In genomic region chr11:13316528-13316961, GRCh38 we compare ENCODE assay signal across 10 cellular contexts. TPM values are rescaled to one million over a fixed set of nuclear protein-coding genes. Genes with fewer than 3 reads are reported as not detected.
A peak's percentile ranks its signal among the peaks of the same experiment; 100 is the strongest.
DNase-seq lines count a peak whose midpoint lies in the region; ATAC-seq and TF ChIP-seq lines count a peak whose summit lies in the region.
"Had no signal": no experiment of that assay in that cellular context is flagged by ENCODE, and none has a peak within 500 bp of the region (broad histone marks: within the 10 kb centered on the region; RNA-seq: fewer than 3 reads in every experiment).

No MANE protein-coding gene starts in this region.

- peak overlapping the region in 5 of 10 donors; percentile 31 to 83 (median 52) for H3K27ac Mint-ChIP-seq in naive thymus-derived CD8-positive, alpha-beta T cell
- H3K27ac Mint-ChIP-seq: activated T-helper 2 cell treated with anti-CD3 and anti-CD28 coated beads, Interferon-gamma antibody, Interleukin-2, Interleukin-4, amounts not matched to agents 10 μg/mL and 5 μg/mL and 100 μg/mL, durations not matched to agents 14 hours and 24 hours and 36 hours had no signal

- H3K4me1 ChIP-seq in osteoblast (ENCODE audit: insufficient read depth, low read length), result peaks cover 16% of the 10 kb centered on the region

- H3K27ac ChIP-seq in osteoblast (ENCODE audit: low read depth, low read length), result no peak overlapping the region

- POLR2A ChIA-PET in naive thymus-derived CD8-positive, alpha-beta T cell (lab: Charles Lee), result interaction anchor here (0.8 kb wide), 1 partner anchor 38 kb away, joined by 3 read pairs; no protein-coding TSS in a partner anchor

- no peaks in the 10 kb centered on the region for H3K27me3 Mint-ChIP-seq in naive thymus-derived CD8-positive, alpha-beta T cell

- peaks cover 2 to 29% (median 5%) of the 10 kb centered on the region in 3 donors for H3K36me3 Mint-ChIP-seq in naive thymus-derived CD8-positive, alpha-beta T cell

- TF ChIP-seq CTCF in osteoblast (IDR thresholded peaks at IDR 0.05; ENCODE audit: extremely low read depth, low read depth, low read length), result no peak

- peaks cover 52 to 94% (median 86%) of the 10 kb centered on the region in 4 donors for H3K4me1 Mint-ChIP-seq in naive thymus-derived CD8-positive, alpha-beta T cell

- peak overlapping the region; percentile 80 for H2AFZ ChIP-seq in osteoblast (ENCODE audit: low read length)

- no peaks in the 10 kb centered on the region for H3K9me3 Mint-ChIP-seq in naive thymus-derived CD8-positive, alpha-beta T cell
- H3K9me3 Mint-ChIP-seq: activated T-helper 2 cell treated with anti-CD3 and anti-CD28 coated beads, Interferon-gamma antibody, Interleukin-2, Interleukin-4, amounts not matched to agents 10 μg/mL and 5 μg/mL and 100 μg/mL, durations not matched to agents 14 hours and 24 hours and 36 hours had no signal

- peaks cover 14% of the 10 kb centered on the region for H4K20me1 ChIP-seq in osteoblast (ENCODE audit: insufficient read depth, low read length)

- peak; percentile 40 for ATAC-seq in HG02884 (IDR thresholded peaks at IDR 0.05; ENCODE audit: unreplicated experiment)
- no peak for ATAC-seq in naive thymus-derived CD8-positive, alpha-beta T cell

- H3K9me3 ChIP-seq in osteoblast (ENCODE audit: low read depth, low read length), result no peaks in the 10 kb centered on the region

- H3K4me2 ChIP-seq in osteoblast (ENCODE audit: insufficient read depth, low read length), result peak overlapping the region; percentile 38

- H3K27me3 ChIP-seq in osteoblast (ENCODE audit: insufficient read depth, low read length), result no peaks in the 10 kb centered on the region

- no peak overlapping the region for H3K4me3 ChIP-seq in osteoblast (ENCODE audit: insufficient read depth, low read length)

- peaks cover 21% of the 10 kb centered on the region for H3K79me2 ChIP-seq in osteoblast (ENCODE audit: insufficient read depth, low read length)

- DNase-seq in ELR (ENCODE audit: low read depth) (peak; percentile 75), astrocyte of the hippocampus (ENCODE audit: low read depth, low spot score) (peak; percentile 86), osteoblast (ENCODE audit: insufficient read length, low spot score, missing footprints) (peak; percentile 93), NCI-H1694 (lab: John Stamatoyannopoulos, UW) (no peak), NCI-H187 treated with DMSO at 0.1 percent for 48 hours (lab: John Stamatoyannopoulos, UW) (no peak), KG1 (lab: John Stamatoyannopoulos, UW) (no peak)
- DNase-seq in naive thymus-derived CD8-positive, alpha-beta T cell, result no peak
- DNase-seq: NCI-H510A treated with DMSO at 0.1 percent for 48 hours had no signal

- H3K36me3 ChIP-seq in osteoblast (ENCODE audit: insufficient read depth, low read length), result no peaks in the 10 kb centered on the region

- peak overlapping the region in 1 of 10 donors; percentile 57 for H3K4me3 Mint-ChIP-seq in naive thymus-derived CD8-positive, alpha-beta T cell

RNA-seq across cellular contexts. Expression of gene BMAL1, which starts 39.0 kb away (rescaled TPM):
- 8.5 and 13.0 TPM in 2 replicates for total RNA-seq in osteoblast
- 10 to 100 TPM; 93.6 to 93.8 TPM for total RNA-seq in naive thymus-derived CD8-positive, alpha-beta T cell
- polyA plus RNA-seq in naive thymus-derived CD8-positive, alpha-beta T cell, result 10 to 100 TPM in 2 of 3 donors, 1 to 10 TPM in 1; 9.6 to 14.0 (median 12.3) TPM

Comparison
In these comparisons a context has a peak if more than half of its experiments do, and no peak if none do; other contexts are left out.
1. DNase-seq: peak in ELR (single experiment), astrocyte of the hippocampus (single experiment) and osteoblast (single experiment); none in NCI-H1694 (single experiment), naive thymus-derived CD8-positive, alpha-beta T cell (0 of 10), NCI-H187 treated with DMSO at 0.1 percent for 48 hours (single experiment) and KG1 (single experiment).